22 cellular contexts compared by ENCODE assay signal in the genomic region with DNA sequence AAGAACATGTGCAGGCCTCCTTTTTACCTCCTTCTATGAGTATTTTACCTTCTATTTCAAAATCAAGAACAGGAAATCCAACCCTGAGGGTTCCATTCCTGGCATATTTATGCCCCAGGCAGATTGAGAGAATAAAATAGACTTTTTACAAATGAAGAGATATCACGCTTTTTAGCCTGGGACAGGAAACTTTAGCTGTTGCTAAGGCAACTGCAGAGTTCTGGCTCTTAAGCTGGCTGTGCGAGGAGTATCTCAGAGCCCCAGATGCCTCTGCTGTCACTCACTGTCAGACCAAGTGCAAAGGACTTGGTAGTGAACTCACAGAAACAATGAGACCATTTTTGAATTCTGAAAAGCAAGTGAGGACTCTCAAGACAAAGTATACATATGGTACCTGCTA.
"Had no signal": no experiment of that assay in that cellular context is flagged by ENCODE, and none has a peak within 500 bp of the region (broad histone marks: within the 10 kb centered on the region; RNA-seq: fewer than 3 reads in every experiment).

No MANE protein-coding gene starts in this region.

- H3K9me3 Mint-ChIP-seq: activated CD4-positive, alpha-beta memory T cell treated with anti-CD3 and anti-CD28 coated beads, Interleukin-2, amount 10 ng/mL, durations not matched to agents 7 days and 5 days; activated T-cell treated with anti-CD3 and anti-CD28 coated beads, Interleukin-2, amount 50 U/mL, for 24 hours; central memory CD8-positive, alpha-beta T cell; naive B cell had no signal

- H3K27ac ChIP-seq: adrenal gland, foreskin keratinocyte, neutrophil, tibial nerve, vagina had no signal

- DNase-seq: activated CD4-positive, alpha-beta memory T cell treated with anti-CD3 and anti-CD28 coated beads, Interleukin-2, amount 10 ng/mL, durations not matched to agents 7 days and 5 days; activated CD4-positive, alpha-beta T cell treated with anti-CD3 and anti-CD28 coated beads for 4 hours; activated effector memory CD4-positive, alpha-beta T cell treated with Interleukin-2 at 50 U/mL for 16 hours; activated naive CD4-positive, alpha-beta T cell treated with anti-CD3 and anti-CD28 coated beads, Interleukin-2, amount 50 U/mL, for 16 hours; activated T-cell treated with anti-CD3 and anti-CD28 coated beads, Interleukin-2, amount 50 U/mL, for 24 hours; adrenal gland; effector CD8-positive, alpha-beta T cell; left cardiac atrium; naive B cell; retina; stimulated activated CD4-positive, alpha-beta T cell treated with anti-CD3 and anti-CD28 coated beads, Interleukin-15, amount 100 ng/mL, for 24 hours; stimulated activated CD4-positive, alpha-beta T cell treated with anti-CD3 and anti-CD28 coated beads, Interleukin-4, amount 100 ng/mL, for 24 hours; stimulated activated naive CD4-positive, alpha-beta T cell had no signal

- H3K36me3 Mint-ChIP-seq: naive B cell had no signal

- H3K27me3 ChIP-seq: adrenal gland, foreskin keratinocyte, neutrophil, tibial nerve, vagina had no signal

- H3K4me3 ChIP-seq: adrenal gland, skin epidermis, tibial nerve, vagina had no signal

- H3K4me3 Mint-ChIP-seq: activated CD4-positive, alpha-beta memory T cell treated with anti-CD3 and anti-CD28 coated beads, Interleukin-2, amount 10 ng/mL, durations not matched to agents 7 days and 5 days; activated T-cell treated with anti-CD3 and anti-CD28 coated beads, Interleukin-2, amount 50 U/mL, for 24 hours; central memory CD8-positive, alpha-beta T cell; naive B cell; WTC11 had no signal

- ATAC-seq: foreskin keratinocyte, left cardiac atrium, WTC11 had no signal

- H3K9me3 ChIP-seq: adrenal gland, neutrophil, tibial nerve, vagina had no signal

- H3K27me3 Mint-ChIP-seq: activated CD4-positive, alpha-beta memory T cell treated with anti-CD3 and anti-CD28 coated beads, Interleukin-2, amount 10 ng/mL, durations not matched to agents 7 days and 5 days had no signal

- H3K4me1 Mint-ChIP-seq: activated CD4-positive, alpha-beta memory T cell treated with anti-CD3 and anti-CD28 coated beads, Interleukin-2, amount 10 ng/mL, durations not matched to agents 7 days and 5 days; central memory CD8-positive, alpha-beta T cell; naive B cell had no signal

- FAIRE-seq: endothelial cell of umbilical vein, TTC549 had no signal

- H3K36me3 ChIP-seq: adrenal gland, neutrophil, tibial nerve, vagina had no signal

- H3K27ac Mint-ChIP-seq: activated CD4-positive, alpha-beta memory T cell treated with anti-CD3 and anti-CD28 coated beads, Interleukin-2, amount 10 ng/mL, durations not matched to agents 7 days and 5 days; activated T-cell treated with anti-CD3 and anti-CD28 coated beads, Interleukin-2, amount 50 U/mL, for 24 hours; WTC11 had no signal
